8 cellular contexts compared by ENCODE assay signal in the genomic region with DNA sequence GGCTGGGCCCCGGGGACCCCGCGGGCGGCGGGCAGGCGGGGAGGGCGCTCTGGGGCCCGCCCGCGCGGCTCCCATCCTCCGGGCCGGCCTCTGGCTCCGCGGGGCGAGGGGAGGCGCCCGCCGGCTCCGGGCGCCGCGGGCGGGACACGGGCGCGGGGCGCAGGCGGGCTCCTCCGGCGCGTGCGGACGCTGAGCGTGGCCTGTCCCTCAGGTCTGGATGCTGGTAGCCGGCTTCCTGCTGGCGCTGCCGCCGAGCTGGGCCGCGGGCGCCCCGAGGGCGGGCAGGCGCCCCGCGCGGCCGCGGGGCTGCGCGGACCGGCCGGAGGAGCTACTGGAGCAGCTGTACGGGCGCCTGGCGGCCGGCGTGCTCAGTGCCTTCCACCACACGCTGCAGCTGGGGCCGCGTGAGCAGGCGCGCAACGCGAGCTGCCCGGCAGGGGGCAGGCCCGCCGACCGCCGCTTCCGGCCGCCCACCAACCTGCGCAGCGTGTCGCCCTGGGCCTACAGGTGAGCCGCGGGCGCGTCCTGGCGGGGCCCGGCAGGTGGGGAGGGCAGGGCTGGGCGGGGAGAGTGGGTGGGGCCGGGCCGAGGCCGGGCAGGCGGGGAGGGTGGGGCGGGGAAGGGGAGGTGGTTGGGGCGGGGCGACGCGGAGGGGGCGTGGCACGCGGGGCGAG. TPM values are rescaled to one million over a fixed set of nuclear protein-coding genes. Genes with fewer than 3 reads are reported as not detected.
DNase-seq lines count a peak whose midpoint lies in the region; ATAC-seq and TF ChIP-seq lines count a peak whose summit lies in the region.

No MANE protein-coding gene starts in this region.

- H3K27me3 ChIP-seq in gastroesophageal sphincter (no peaks in the 10 kb centered on the region), ovary (no peaks in the 10 kb centered on the region), tibial nerve (no peaks in the 10 kb centered on the region)

- H3K4me1 ChIP-seq in gastroesophageal sphincter = peaks cover 0 to 25% (median 4%) of the 10 kb centered on the region in 3 donors
- peaks cover 2% of the 10 kb centered on the region for H3K4me1 ChIP-seq in ovary (ENCODE audit: insufficient read depth)
- H3K4me1 ChIP-seq in tibial nerve = peaks cover 0 to 22% (median 8%) of the 10 kb centered on the region in 4 donors

- no peak for TF ChIP-seq EP300 in gastroesophageal sphincter (IDR thresholded peaks at IDR 0.05)
- no peak for TF ChIP-seq EP300 in ovary (IDR thresholded peaks at IDR 0.05)
- TF ChIP-seq EP300 in tibial nerve (IDR thresholded peaks at IDR 0.05) = no peak

- peak overlapping the region; percentile 33; the same call in 1 of the 2 replicates for H3K27ac ChIP-seq in RWPE1
- peak overlapping the region in 3 of 4 donors; percentile 72 to 87 (median 82) for H3K27ac ChIP-seq in gastroesophageal sphincter
- peak overlapping the region; percentile 57 to 62 for H3K27ac ChIP-seq in ovary
- peak overlapping the region in 2 of 4 donors; percentile 25 to 76 for H3K27ac ChIP-seq in tibial nerve

- ATAC-seq in GM21381 (IDR thresholded peaks at IDR 0.05; ENCODE audit: unreplicated experiment) (peak; percentile 89), gastroesophageal sphincter (peak; percentile 90)

- intact Hi-C loops in ovary (cut with DNase I) = loop anchor here in 3 of 4 donors (2.0 to 10.0 kb wide), 4 partner anchors 68 to 209 kb away; partner anchors contain the start of gene EEF1AKMT1 (in 1 of the 3)

- TF ChIP-seq CTCF in RWPE1 (conservative IDR thresholded peaks at IDR 0.05; ENCODE audit: low read depth) = peak; percentile 66
- TF ChIP-seq CTCF in gastroesophageal sphincter (IDR thresholded peaks at IDR 0.05) = peak; percentile 58 to 88 (median 77)
- peak; percentile 17 to 81 (median 72) for TF ChIP-seq CTCF in ovary (IDR thresholded peaks at IDR 0.05)
- TF ChIP-seq CTCF in tibial nerve (IDR thresholded peaks at IDR 0.05) = peak; percentile 65 to 89 (median 85)

- CTCF ChIA-PET in RWPE1 (lab: Yijun Ruan, JAX) = interaction anchor here (0.5 to 1.1 kb wide), 6 partner anchors 15 to 540 kb away, joined by 3 read pairs; no protein-coding TSS in a partner anchor

- H3K36me3 ChIP-seq in gastroesophageal sphincter = no peaks in the 10 kb centered on the region
- no peaks in the 10 kb centered on the region for H3K36me3 ChIP-seq in ovary
- H3K36me3 ChIP-seq in tibial nerve = no peaks in the 10 kb centered on the region

- WGBS in gastroesophageal sphincter (ENCODE audit: low coverage in 1 of 2), 2 donors = no CpG with 5 or more reads among the region's 96 CpGs
- WGBS in ovary, 3 donors = 0% methylated on average over 27 to 96 of the region's 96 CpGs
- WGBS in tibial nerve, 2 donors = 0% methylated on average over 3 to 9 of the region's 96 CpGs

- H3K9me3 ChIP-seq in gastroesophageal sphincter (no peaks in the 10 kb centered on the region), ovary (no peaks in the 10 kb centered on the region), tibial nerve (no peaks in the 10 kb centered on the region)

- POLR2A ChIA-PET in RWPE1 (lab: Yijun Ruan, JAX; ENCODE audit: low non-redundant PET) = no interaction called here

- TF ChIP-seq POLR2A in gastroesophageal sphincter (IDR thresholded peaks at IDR 0.05) = peak; percentile 31 to 58
- no peak for TF ChIP-seq POLR2A in ovary (IDR thresholded peaks at IDR 0.05)
- TF ChIP-seq POLR2A in tibial nerve (IDR thresholded peaks at IDR 0.05) = peak in 1 of 2 donors; percentile 16

- H3K4me3 ChIP-seq in gastroesophageal sphincter = peak overlapping the region; percentile 57 to 75
- peak overlapping the region; percentile 46 for H3K4me3 ChIP-seq in ovary
- H3K4me3 ChIP-seq in tibial nerve = peak overlapping the region in 3 of 4 donors; percentile 51 to 63 (median 57)

- DNase-seq in EH (ENCODE audit: low read depth) = peak; percentile 82
- DNase-seq in HT1080 (ENCODE audit: low read depth) = peak; percentile 62
- DNase-seq in RWPE1 (ENCODE audit: low spot score) = peak; percentile 88
- peak; percentile 63 for DNase-seq in activated effector memory CD4-positive, alpha-beta T cell treated with Interleukin-2 at 50 U/mL for 16 hours
- peak; percentile 70 to 86 (median 77) for DNase-seq in ovary
- peak in 1 of 2 donors; percentile 36 for DNase-seq in tibial nerve (ENCODE audit: low spot score in 2 of 2)

RNA-seq across cellular contexts. Expression of gene IL17D, which starts 0.4 kb away (rescaled TPM):
- total RNA-seq in HT1080 (2014; rRNA removed; shearing (Covaris generic)) = 1.7 and 1.8 TPM in 2 replicates
- 0.47 and 1.3 TPM in 2 replicates for polyA plus RNA-seq in HT1080 (2015; cell fraction: cytosol; rRNA removed)
- polyA plus RNA-seq in HT1080 (2015; cell fraction: nucleus; rRNA removed) = 0.39 and 0.84 TPM in 2 replicates
- total RNA-seq in gastroesophageal sphincter (1 to 10 TPM; 1.4 to 7.2 (median 4.2) TPM), ovary (10 to 100 TPM in 1 of 7 donors, 1 to 10 TPM in 6; 1.7 to 12.6 (median 8.2) TPM), tibial nerve (10 to 100 TPM in 1 of 4 donors, 1 to 10 TPM in 3; 1.7 to 21.4 (median 5.3) TPM)
- 1 to 10 TPM; 3.3 to 3.7 TPM for polyA plus RNA-seq in ovary
